8 cellular contexts compared by ENCODE assay signal in the genomic region with DNA sequence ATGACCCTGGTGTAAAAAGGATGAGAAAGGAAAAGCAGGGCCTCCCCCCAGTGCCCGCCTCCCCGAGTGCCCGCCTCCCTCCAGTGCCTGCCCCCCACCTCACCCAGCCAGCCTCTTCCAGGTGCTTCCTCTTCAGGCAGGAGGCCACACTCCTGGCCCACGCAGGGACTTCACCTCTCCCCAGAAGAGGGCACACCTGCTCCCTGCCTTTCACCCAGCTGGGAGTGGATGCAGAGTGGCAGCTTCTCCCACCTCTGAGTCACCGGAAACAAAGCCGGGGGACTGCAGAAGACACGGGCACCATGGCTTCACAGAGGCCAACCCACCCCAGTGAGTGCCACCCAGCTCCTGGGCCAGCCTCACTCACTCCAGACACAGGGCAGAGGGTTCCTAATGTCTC. TPM values are rescaled to one million over a fixed set of nuclear protein-coding genes. Genes with fewer than 3 reads are reported as not detected.
DNase-seq lines count a peak whose midpoint lies in the region; ATAC-seq and TF ChIP-seq lines count a peak whose summit lies in the region.

No MANE protein-coding gene starts in this region.

- H3K27ac Mint-ChIP-seq in activated T-helper 1 cell treated with anti-CD3 and anti-CD28 coated beads, Interleukin-12 subunit alpha, Interleukin-12 subunit beta, Interleukin-2, Interleukin-4 antibody, amounts not matched to agents 30 ng/mL and 10 ng/mL and 1 ng/mL, durations not matched to agents 14 hours and 24 hours and 36 hours = no peak overlapping the region
- no peak overlapping the region for H3K27ac Mint-ChIP-seq in endodermal cell
- peak overlapping the region; percentile 42 to 90 for H3K27ac Mint-ChIP-seq in stimulated activated naive CD8-positive, alpha-beta T cell treated with anti-CD3 and anti-CD28 coated beads, Interleukin-15, amount 100 ng/mL, for 72 hours

- no peaks in the 10 kb centered on the region for H3K4me1 Mint-ChIP-seq in activated T-helper 1 cell treated with anti-CD3 and anti-CD28 coated beads, Interleukin-12 subunit alpha, Interleukin-12 subunit beta, Interleukin-2, Interleukin-4 antibody, amounts not matched to agents 30 ng/mL and 10 ng/mL and 1 ng/mL, durations not matched to agents 14 hours and 24 hours and 36 hours (ENCODE audit: low read depth)
- H3K4me1 Mint-ChIP-seq in endodermal cell = peaks cover 14% of the 10 kb centered on the region
- H3K4me1 Mint-ChIP-seq in stimulated activated naive CD8-positive, alpha-beta T cell treated with anti-CD3 and anti-CD28 coated beads, Interleukin-15, amount 100 ng/mL, for 72 hours = peaks cover 37% of the 10 kb centered on the region

- peaks cover 2% of the 10 kb centered on the region for H3K36me3 Mint-ChIP-seq in activated T-helper 1 cell treated with anti-CD3 and anti-CD28 coated beads, Interleukin-12 subunit alpha, Interleukin-12 subunit beta, Interleukin-2, Interleukin-4 antibody, amounts not matched to agents 30 ng/mL and 10 ng/mL and 1 ng/mL, durations not matched to agents 14 hours and 24 hours and 36 hours (ENCODE audit: low read depth)
- H3K36me3 Mint-ChIP-seq in endodermal cell (ENCODE audit: low read depth) = no peaks in the 10 kb centered on the region

- peaks cover 17% of the 10 kb centered on the region for H4K20me1 ChIP-seq in Karpas-422 (ENCODE audit: insufficient read depth, low read depth, low read length)

- H3K4me1 ChIP-seq in endodermal cell (ENCODE audit: control insufficient read depth, insufficient read depth, low read length) = no peaks in the 10 kb centered on the region
- H3K4me1 ChIP-seq in Karpas-422 (ENCODE audit: low read length) = no peaks in the 10 kb centered on the region

- no peaks in the 10 kb centered on the region for H3K27me3 ChIP-seq in endodermal cell (ENCODE audit: control insufficient read depth, insufficient read depth, low read length, poor library complexity, severe bottlenecking)
- H3K27me3 ChIP-seq in Karpas-422 (ENCODE audit: low read length) = no peaks in the 10 kb centered on the region

- H3K9ac ChIP-seq in endodermal cell (ENCODE audit: extremely low read depth, low read length, poor library complexity, severe bottlenecking) = no peak overlapping the region
- no peak overlapping the region for H3K9ac ChIP-seq in Karpas-422 (ENCODE audit: low read length)

- TF ChIP-seq CTCF in VCaP (conservative IDR thresholded peaks at IDR 0.05) (peak; percentile 50), endodermal cell (conservative IDR thresholded peaks at IDR 0.05) (peak; percentile 63)

- ATAC-seq in stimulated activated naive CD8-positive, alpha-beta T cell treated with anti-CD3 and anti-CD28 coated beads, Interleukin-15, amount 100 ng/mL, for 72 hours = peak; percentile 90

- H3K9me3 ChIP-seq in endodermal cell (ENCODE audit: control insufficient read depth, low read length) (no peaks in the 10 kb centered on the region), Karpas-422 (ENCODE audit: low read length) (no peaks in the 10 kb centered on the region)

- no peaks in the 10 kb centered on the region for H3K36me3 ChIP-seq in endodermal cell (ENCODE audit: control insufficient read depth, insufficient read depth, low read length)
- H3K36me3 ChIP-seq in Karpas-422 (ENCODE audit: insufficient read depth, low read length) = no peaks in the 10 kb centered on the region

- H3K27me3 Mint-ChIP-seq in activated T-helper 1 cell treated with anti-CD3 and anti-CD28 coated beads, Interleukin-12 subunit alpha, Interleukin-12 subunit beta, Interleukin-2, Interleukin-4 antibody, amounts not matched to agents 30 ng/mL and 10 ng/mL and 1 ng/mL, durations not matched to agents 14 hours and 24 hours and 36 hours (ENCODE audit: insufficient read depth) = no peaks in the 10 kb centered on the region
- no peaks in the 10 kb centered on the region for H3K27me3 Mint-ChIP-seq in endodermal cell (ENCODE audit: insufficient read depth)
- no peaks in the 10 kb centered on the region for H3K27me3 Mint-ChIP-seq in stimulated activated naive CD8-positive, alpha-beta T cell treated with anti-CD3 and anti-CD28 coated beads, Interleukin-15, amount 100 ng/mL, for 72 hours

- peaks cover 5% of the 10 kb centered on the region; the same call in 1 of the 2 replicates for H3K79me2 ChIP-seq in Karpas-422 (ENCODE audit: low read length)

- WGBS in endodermal cell (ENCODE audit: insufficient coverage in 1 of 2, insufficient read length in 1 of 2), 2 experiments = 71% methylated on average over 7 of the region's 7 CpGs; no CpG with 5 or more reads in 1 of the 2 experiments

- intact Hi-C loops in activated T-helper 1 cell treated with anti-CD3 and anti-CD28 coated beads, Interleukin-12 subunit alpha, Interleukin-12 subunit beta, Interleukin-2, Interleukin-4 antibody, amounts not matched to agents 30 ng/mL and 10 ng/mL and 1 ng/mL, durations not matched to agents 14 hours and 24 hours and 36 hours (cut with micrococcal nuclease) = no loop called here

- no peaks in the 10 kb centered on the region for H3K9me2 ChIP-seq in Karpas-422 (replicated peaks; ENCODE audit: insufficient read depth, low read length)

- H3K4me3 Mint-ChIP-seq in activated T-helper 1 cell treated with anti-CD3 and anti-CD28 coated beads, Interleukin-12 subunit alpha, Interleukin-12 subunit beta, Interleukin-2, Interleukin-4 antibody, amounts not matched to agents 30 ng/mL and 10 ng/mL and 1 ng/mL, durations not matched to agents 14 hours and 24 hours and 36 hours = no peak overlapping the region
- H3K4me3 Mint-ChIP-seq in endodermal cell = no peak overlapping the region
- peak overlapping the region in 1 of 2 donors; percentile 65 for H3K4me3 Mint-ChIP-seq in stimulated activated naive CD8-positive, alpha-beta T cell treated with anti-CD3 and anti-CD28 coated beads, Interleukin-15, amount 100 ng/mL, for 72 hours

- H3K27ac ChIP-seq in VCaP = no peak overlapping the region
- no peak overlapping the region for H3K27ac ChIP-seq in endodermal cell (ENCODE audit: low read depth, low read length)
- no peak overlapping the region for H3K27ac ChIP-seq in Karpas-422 (ENCODE audit: low read length)

- no peak overlapping the region for H2AFZ ChIP-seq in Karpas-422 (ENCODE audit: low read length)

- H3K9me3 Mint-ChIP-seq in activated T-helper 1 cell treated with anti-CD3 and anti-CD28 coated beads, Interleukin-12 subunit alpha, Interleukin-12 subunit beta, Interleukin-2, Interleukin-4 antibody, amounts not matched to agents 30 ng/mL and 10 ng/mL and 1 ng/mL, durations not matched to agents 14 hours and 24 hours and 36 hours = no peaks in the 10 kb centered on the region
- H3K9me3 Mint-ChIP-seq in endodermal cell = no peaks in the 10 kb centered on the region
- no peaks in the 10 kb centered on the region for H3K9me3 Mint-ChIP-seq in stimulated activated naive CD8-positive, alpha-beta T cell treated with anti-CD3 and anti-CD28 coated beads, Interleukin-15, amount 100 ng/mL, for 72 hours

- DNase-seq in activated T-helper 1 cell treated with Interleukin-2 at 50 U/mL for 16 hours (ENCODE audit: low read depth) (peak; percentile 26), endodermal cell (peak; percentile 86), Karpas-422 (no peak), AG08395 (ENCODE audit: low spot score) (no peak), HPDE6-E6E7 (ENCODE audit: extremely low spot score) (no peak)
- DNase-seq in activated T-helper 1 cell treated with anti-CD3 and anti-CD28 coated beads, Interleukin-12 subunit alpha, Interleukin-12 subunit beta, Interleukin-2, Interleukin-4 antibody, amounts not matched to agents 30 ng/mL and 10 ng/mL and 1 ng/mL, durations not matched to agents 14 hours and 24 hours and 36 hours (ENCODE audit: low spot score) = no peak
- DNase-seq in stimulated activated naive CD8-positive, alpha-beta T cell treated with anti-CD3 and anti-CD28 coated beads, Interleukin-15, amount 100 ng/mL, for 72 hours = peak; percentile 27 to 57

- H3K4me3 ChIP-seq in endodermal cell (ENCODE audit: low read length) (no peak overlapping the region), Karpas-422 (ENCODE audit: low read length) (no peak overlapping the region)

- no peak overlapping the region for H3K4me2 ChIP-seq in Karpas-422 (ENCODE audit: low read depth, low read length, poor library complexity, severe bottlenecking)

RNA-seq across cellular contexts. Expression of gene CPT1A, which starts 16.1 kb away (rescaled TPM):
- total RNA-seq in activated T-helper 1 cell treated with anti-CD3 and anti-CD28 coated beads, Interleukin-12 subunit alpha, Interleukin-12 subunit beta, Interleukin-2, Interleukin-4 antibody, amounts not matched to agents 30 ng/mL and 10 ng/mL and 1 ng/mL, durations not matched to agents 14 hours and 24 hours and 36 hours = 22.0 and 22.6 TPM in 2 replicates
- total RNA-seq in endodermal cell = 1 to 10 TPM; 3.3 to 7.3 TPM
- 2.7 TPM for polyA plus RNA-seq in endodermal cell (2013, experiment 1 of 2)
- 1.8 TPM for polyA plus RNA-seq in endodermal cell (2013, experiment 2 of 2)
- 13.1 and 15.2 TPM in 2 replicates for total RNA-seq in Karpas-422 (2014; rRNA removed; shearing (Covaris generic); ENCODE audit: low replicate concordance)

Comparison
In these comparisons a context has a peak if more than half of its experiments do, and no peak if none do; other contexts are left out.
1. DNase-seq: peak in activated T-helper 1 cell treated with Interleukin-2 at 50 U/mL for 16 hours (single experiment), endodermal cell (single experiment) and stimulated activated naive CD8-positive, alpha-beta T cell treated with anti-CD3 and anti-CD28 coated beads, Interleukin-15, amount 100 ng/mL, for 72 hours (2 of 2); none in activated T-helper 1 cell treated with anti-CD3 and anti-CD28 coated beads, Interleukin-12 subunit alpha, Interleukin-12 subunit beta, Interleukin-2, Interleukin-4 antibody, amounts not matched to agents 30 ng/mL and 10 ng/mL and 1 ng/mL, durations not matched to agents 14 hours and 24 hours and 36 hours (single experiment), Karpas-422 (single experiment), AG08395 (single experiment) and HPDE6-E6E7 (single experiment).
2. H3K27ac Mint-ChIP-seq: peak in stimulated activated naive CD8-positive, alpha-beta T cell treated with anti-CD3 and anti-CD28 coated beads, Interleukin-15, amount 100 ng/mL, for 72 hours (2 of 2); none in activated T-helper 1 cell treated with anti-CD3 and anti-CD28 coated beads, Interleukin-12 subunit alpha, Interleukin-12 subunit beta, Interleukin-2, Interleukin-4 antibody, amounts not matched to agents 30 ng/mL and 10 ng/mL and 1 ng/mL, durations not matched to agents 14 hours and 24 hours and 36 hours (single experiment) and endodermal cell (single experiment).